In genomic region chr10:103910442-103911000, GRCh38 we compare ENCODE assay signal across 10 cellular contexts. TPM values are rescaled to one million over a fixed set of nuclear protein-coding genes. Genes with fewer than 3 reads are reported as not detected.
DNase-seq lines count a peak whose midpoint lies in the region; ATAC-seq, FAIRE-seq and TF ChIP-seq lines count a peak whose summit lies in the region.
"Had no signal": no experiment of that assay in that cellular context is flagged by ENCODE, and none has a peak within 500 bp of the region (broad histone marks: within the 10 kb centered on the region; RNA-seq: fewer than 3 reads in every experiment).

No MANE protein-coding gene starts in this region.

- H2BK12ac ChIP-seq in mesenchymal stem cell (ENCODE audit: low read length in 2 of 2) = no peak overlapping the region

- intact Hi-C loops in transverse colon (cut with DNase I; ENCODE audit: low total_unique reads) = no loop called here

- H3K9me3 ChIP-seq in mesenchymal stem cell (ENCODE audit: control insufficient read depth, low read length) (no peaks in the 10 kb centered on the region), transverse colon (no peaks in the 10 kb centered on the region)

- peaks cover 0 to 14% of the 10 kb centered on the region in 2 donors for H3K36me3 Mint-ChIP-seq in activated T-cell treated with anti-CD3 and anti-CD28 coated beads, Interleukin-2, amount 50 U/mL, for 72 hours (ENCODE audit: insufficient read depth in 2 of 2)
- H3K36me3 Mint-ChIP-seq in activated naive CD8-positive, alpha-beta T cell treated with anti-CD3 and anti-CD28 coated beads for 36 hours = peaks cover 38% of the 10 kb centered on the region

- in situ Hi-C loops in transverse colon (cut with MboI; ENCODE audit: low pct_ligation_motif_present in 1 of 4, low pct_unique_long_range_greater_than_20kb in 1 of 4, low sequenced_read_pairs in 3 of 4) = loop anchor here in 1 of 4 donors (10.0 kb wide), 2 partner anchors 54 to 214 kb away; partner anchors contain the start of genes SFR1 and SLK

- peak overlapping the region; percentile 17 for H3K9ac ChIP-seq in mesenchymal stem cell (ENCODE audit: low read length)

- H3K27ac Mint-ChIP-seq in activated T-cell treated with anti-CD3 and anti-CD28 coated beads, Interleukin-2, amount 50 U/mL, for 72 hours = peak overlapping the region; percentile 99
- H3K27ac Mint-ChIP-seq in activated naive CD8-positive, alpha-beta T cell treated with anti-CD3 and anti-CD28 coated beads for 36 hours = peak overlapping the region; percentile 91

- peak overlapping the region; percentile 86 for H2BK5ac ChIP-seq in mesenchymal stem cell (ENCODE audit: low read depth, low read length, poor library complexity, severe bottlenecking)

- H3K4ac ChIP-seq in mesenchymal stem cell (ENCODE audit: low read depth in 1 of 2, low read length in 2 of 2) = peak overlapping the region in 1 of 2 experiments; percentile 69

- DNase-seq in activated T-cell treated with anti-CD3 and anti-CD28 coated beads, Interleukin-2, amount 50 U/mL, for 72 hours = no peak
- DNase-seq in activated T-cell treated with anti-CD3 and anti-CD28 coated beads, Interleukin-2, amount 50 U/mL, for 1 hour = no peak
- DNase-seq in activated naive CD8-positive, alpha-beta T cell treated with anti-CD3 and anti-CD28 coated beads for 36 hours = no peak
- DNase-seq in mesenchymal stem cell (no peak), transverse colon (no peak), GM12892 (ENCODE audit: insufficient read length) (no peak)
- no peak for DNase-seq in NK-92 treated with Interleukin-12 subunit alpha and Interleukin-12 subunit beta, amount 100 ng/mL, for 24 hours (lab: John Stamatoyannopoulos, UW)
- DNase-seq: posterior cingulate gyrus had no signal

- H3K27ac ChIP-seq in mesenchymal stem cell (ENCODE audit: low read length, poor library complexity, severe bottlenecking) (peak overlapping the region; percentile 55), transverse colon (peak overlapping the region; percentile 3 to 59 (median 46))

- TF ChIP-seq CTCF in transverse colon (IDR thresholded peaks at IDR 0.05) = no peak

- H3K4me3 ChIP-seq in mesenchymal stem cell (ENCODE audit: insufficient read depth in 1 of 2, low read depth in 1 of 2, low read length in 2 of 2) (peak overlapping the region in 1 of 2 experiments; percentile 50), transverse colon (no peak overlapping the region)

- TF ChIP-seq POLR2A in transverse colon (IDR thresholded peaks at IDR 0.05) = no peak
- TF ChIP-seq POLR2A in GM12892 (IDR thresholded peaks at IDR 0.05; ENCODE audit: low read depth, low read length) = no peak

- H3K4me2 ChIP-seq in mesenchymal stem cell (ENCODE audit: low read length, poor library complexity, severe bottlenecking) = no peak overlapping the region

- no peak for TF ChIP-seq EP300 in transverse colon (IDR thresholded peaks at IDR 0.05; ENCODE audit: low read depth)

- no peaks in the 10 kb centered on the region for H3K27me3 Mint-ChIP-seq in activated T-cell treated with anti-CD3 and anti-CD28 coated beads, Interleukin-2, amount 50 U/mL, for 72 hours (ENCODE audit: low read depth)
- no peaks in the 10 kb centered on the region for H3K27me3 Mint-ChIP-seq in activated naive CD8-positive, alpha-beta T cell treated with anti-CD3 and anti-CD28 coated beads for 36 hours

- H2AFZ ChIP-seq in mesenchymal stem cell (ENCODE audit: low read depth, low read length) = no peak overlapping the region

- peaks cover 76% of the 10 kb centered on the region for H3K4me1 Mint-ChIP-seq in activated T-cell treated with anti-CD3 and anti-CD28 coated beads, Interleukin-2, amount 50 U/mL, for 72 hours (ENCODE audit: low read depth)
- H3K4me1 Mint-ChIP-seq in activated naive CD8-positive, alpha-beta T cell treated with anti-CD3 and anti-CD28 coated beads for 36 hours = peaks cover 70% of the 10 kb centered on the region

- peak overlapping the region in 1 of 2 experiments; percentile 24 for H3K18ac ChIP-seq in mesenchymal stem cell (ENCODE audit: low read depth in 1 of 2, low read length in 2 of 2)

- H3K14ac ChIP-seq in mesenchymal stem cell (ENCODE audit: low read length in 2 of 2) = no peak overlapping the region

- no peak overlapping the region for H2BK120ac ChIP-seq in mesenchymal stem cell (ENCODE audit: low read depth, low read length)

- WGBS in mesenchymal stem cell = 98% methylated on average over 3 of the region's 4 CpGs
- WGBS in transverse colon (ENCODE audit: low coverage in 1 of 2), 2 donors = 59 to 67% methylated on average over 4 of the region's 4 CpGs

- peaks cover 0 to 2% of the 10 kb centered on the region in 2 donors for H3K9me3 Mint-ChIP-seq in activated T-cell treated with anti-CD3 and anti-CD28 coated beads, Interleukin-2, amount 50 U/mL, for 72 hours
- H3K9me3 Mint-ChIP-seq in activated naive CD8-positive, alpha-beta T cell treated with anti-CD3 and anti-CD28 coated beads for 36 hours = peaks cover 11% of the 10 kb centered on the region

- H3K27me3 ChIP-seq in mesenchymal stem cell (ENCODE audit: control insufficient read depth in 1 of 2, insufficient read depth in 1 of 2, low read length in 2 of 2) (no peaks in the 10 kb centered on the region), transverse colon (no peaks in the 10 kb centered on the region)

- peaks cover 0 to 27% of the 10 kb centered on the region in 2 experiments for H3K36me3 ChIP-seq in mesenchymal stem cell (ENCODE audit: control insufficient read depth in 1 of 2, insufficient read depth in 2 of 2, low read depth in 1 of 2, low read length in 2 of 2)
- no peaks in the 10 kb centered on the region for H3K36me3 ChIP-seq in transverse colon

- peak; percentile 35 to 48 for ATAC-seq in activated T-cell treated with anti-CD3 and anti-CD28 coated beads, Interleukin-2, amount 50 U/mL, for 72 hours (replicated peaks in 1 of 2)
- no peak for ATAC-seq in GM21717 (IDR thresholded peaks at IDR 0.05; ENCODE audit: unreplicated experiment)

- H3K23ac ChIP-seq in mesenchymal stem cell (ENCODE audit: low read length in 2 of 2) = no peak overlapping the region

- H2BK15ac ChIP-seq in mesenchymal stem cell (ENCODE audit: low read depth, poor library complexity, severe bottlenecking) = peak overlapping the region; percentile 88

- peak overlapping the region; percentile 32 for H4K8ac ChIP-seq in mesenchymal stem cell (ENCODE audit: low read length)

- H4K91ac ChIP-seq in mesenchymal stem cell (ENCODE audit: low read length) = no peak overlapping the region

- H3K79me1 ChIP-seq in mesenchymal stem cell (replicated peaks; ENCODE audit: low read length, poor library complexity, severe bottlenecking) = peaks cover 30% of the 10 kb centered on the region

- H3K4me3 Mint-ChIP-seq in activated T-cell treated with anti-CD3 and anti-CD28 coated beads, Interleukin-2, amount 50 U/mL, for 72 hours = peak overlapping the region; percentile 66 to 94
- H3K4me3 Mint-ChIP-seq in activated naive CD8-positive, alpha-beta T cell treated with anti-CD3 and anti-CD28 coated beads for 36 hours = peak overlapping the region; percentile 67

- peak overlapping the region; percentile 89 for H2AK5ac ChIP-seq in mesenchymal stem cell (ENCODE audit: low read length, severe bottlenecking)

- FAIRE-seq in GM12892 (lab: Jason Lieb, UNC) = no peak
- FAIRE-seq: endometrium had no signal

- H3K4me1 ChIP-seq in mesenchymal stem cell (ENCODE audit: control insufficient read depth, insufficient read depth, low read depth, low read length) (peaks cover 15% of the 10 kb centered on the region), transverse colon (peaks cover 13 to 33% (median 18%) of the 10 kb centered on the region in 4 donors)

RNA-seq across cellular contexts. Expression of gene STN1, which starts 7.5 kb away (rescaled TPM):
- total RNA-seq in activated T-cell treated with anti-CD3 and anti-CD28 coated beads, Interleukin-2, amount 50 U/mL, for 72 hours = 10 to 100 TPM; 52.0 to 57.7 TPM
- total RNA-seq in activated naive CD8-positive, alpha-beta T cell treated with anti-CD3 and anti-CD28 coated beads for 36 hours = 10 to 100 TPM; 25.4 to 25.5 TPM
- polyA plus RNA-seq in mesenchymal stem cell (2013, experiment 1 of 2) = 18.5 TPM
- 19.1 TPM for polyA plus RNA-seq in mesenchymal stem cell (2013, experiment 2 of 2)
- total RNA-seq in transverse colon = 10 to 100 TPM; 20.8 to 31.8 (median 26.4) TPM
- 29.9 TPM for polyA plus RNA-seq in GM12892 (2012; ENCODE audit: missing spikeins)

RNA-seq across cellular contexts. Expression of gene SH3PXD2A, which starts 55.1 kb away (rescaled TPM):
- 10 to 100 TPM in 1 of 2 donors, 1 to 10 TPM in 1; 7.8 to 10.2 TPM for total RNA-seq in activated T-cell treated with anti-CD3 and anti-CD28 coated beads, Interleukin-2, amount 50 U/mL, for 72 hours
- total RNA-seq in activated naive CD8-positive, alpha-beta T cell treated with anti-CD3 and anti-CD28 coated beads for 36 hours = 10 to 100 TPM; 10.2 to 10.9 TPM
- polyA plus RNA-seq in mesenchymal stem cell (2013, experiment 1 of 2) = 8.7 TPM
- 8.7 TPM for polyA plus RNA-seq in mesenchymal stem cell (2013, experiment 2 of 2)
- total RNA-seq in transverse colon = 10 to 100 TPM; 26.5 to 56.9 (median 33.3) TPM
- 6.5 TPM for polyA plus RNA-seq in GM12892 (2012; ENCODE audit: missing spikeins)

RNA-seq across cellular contexts. Expression of gene SLK, which starts 56.4 kb away (rescaled TPM):
- total RNA-seq in activated T-cell treated with anti-CD3 and anti-CD28 coated beads, Interleukin-2, amount 50 U/mL, for 72 hours = 10 to 100 TPM; 22.5 to 25.1 TPM
- 10 to 100 TPM; 20.4 to 22.6 TPM for total RNA-seq in activated naive CD8-positive, alpha-beta T cell treated with anti-CD3 and anti-CD28 coated beads for 36 hours
- 29.7 TPM for polyA plus RNA-seq in mesenchymal stem cell (2013, experiment 1 of 2)
- 29.4 TPM for polyA plus RNA-seq in mesenchymal stem cell (2013, experiment 2 of 2)
- 10 to 100 TPM; 33.2 to 76.4 (median 55.7) TPM for total RNA-seq in transverse colon
- 10.0 TPM for polyA plus RNA-seq in GM12892 (2012; ENCODE audit: missing spikeins)
